35 cellular contexts compared by ENCODE assay signal in the genomic region with DNA sequence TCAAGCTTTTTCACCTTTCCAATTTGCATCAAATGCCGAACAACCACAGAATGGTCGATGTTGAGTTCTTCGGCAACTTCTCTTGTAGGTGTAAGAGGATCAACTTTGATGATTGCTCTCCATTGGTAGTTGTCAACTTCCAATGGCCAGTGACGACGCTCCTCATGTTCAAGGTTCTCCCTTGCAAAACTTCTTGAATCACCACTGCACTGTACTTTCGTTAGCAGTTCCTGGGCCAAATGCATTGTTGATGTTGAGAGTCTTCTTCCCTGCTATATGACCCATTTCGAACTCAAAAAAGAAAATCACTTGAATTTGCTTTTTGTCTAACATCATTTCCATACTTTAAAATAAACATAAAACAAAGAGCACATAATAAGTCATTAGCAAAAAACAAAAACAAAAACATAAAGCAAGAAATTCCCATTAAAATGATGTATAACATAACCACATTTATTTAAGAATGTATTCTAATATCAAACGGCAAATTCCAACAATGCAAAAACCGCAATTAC.
"Had no signal": no experiment of that assay in that cellular context is flagged by ENCODE, and none has a peak within 500 bp of the region (broad histone marks: within the 10 kb centered on the region; RNA-seq: fewer than 3 reads in every experiment).

No MANE protein-coding gene starts in this region.

- H3K9me3 ChIP-seq: MG63 had no signal

- H3K4me3 ChIP-seq: MG63 had no signal

- H3K27me3 ChIP-seq: MG63 had no signal

- DNase-seq: Karpas-422, Kasumi-1, MG63, MM.1S, MV-4-11, NCI-H1048, NCI-H1092, NCI-H1092 treated with DMSO at 0.1 percent for 48 hours, NCI-H1105, NCI-H1105 treated with DMSO at 0.1 percent for 48 hours, NCI-H1417, NCI-H1417 treated with DMSO at 0.1 percent for 48 hours, NCI-H1436, NCI-H1436 treated with DMSO at 0.1 percent for 48 hours, NCI-H146, NCI-H1694, NCI-H1694 treated with DMSO at 0.1 percent for 48 hours, NCI-H187, NCI-H187 treated with DMSO at 0.1 percent for 48 hours, NCI-H1930, NCI-H2029, NCI-H2029 treated with DMSO at 0.1 percent for 48 hours, NCI-H2081, NCI-H2081 treated with DMSO at 0.1 percent for 48 hours, NCI-H2107, NCI-H2171, NCI-H2171 treated with DMSO at 0.1 percent for 48 hours, NCI-H2227 treated with DMSO at 0.1 percent for 48 hours, NCI-H226, NCI-H345, NCI-H446, NCI-H446 treated with DMSO at 0.1 percent for 48 hours, NCI-H510A, NCI-H510A treated with DMSO at 0.1 percent for 48 hours, NCI-H524 had no signal

- H3K36me3 ChIP-seq: MG63 had no signal
